Comparison of ENCODE assay signal across 18 cellular contexts in the genomic region with DNA sequence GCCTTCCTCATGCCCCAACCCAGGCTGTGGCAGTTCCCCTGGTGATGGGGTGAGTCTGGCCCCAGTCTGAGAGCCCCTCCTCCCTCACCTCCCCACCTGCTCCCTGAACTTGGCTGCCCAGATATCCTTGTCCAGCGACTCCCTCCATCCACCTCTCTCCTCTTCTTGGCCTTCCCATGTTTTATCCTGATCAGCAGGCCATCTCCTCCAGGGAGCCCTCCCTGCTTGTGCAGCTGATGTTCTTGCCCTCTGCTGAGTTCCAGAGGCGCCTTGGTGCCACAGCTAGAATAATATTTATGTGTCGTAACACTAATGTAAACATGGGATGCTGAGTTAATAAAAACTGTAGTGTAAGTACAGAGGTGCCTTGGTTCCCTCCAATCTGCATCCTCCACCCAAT. TPM values are rescaled to one million over a fixed set of nuclear protein-coding genes. Genes with fewer than 3 reads are reported as not detected.
DNase-seq lines count a peak whose midpoint lies in the region; FAIRE-seq and TF ChIP-seq lines count a peak whose summit lies in the region.
"Had no signal": no experiment of that assay in that cellular context is flagged by ENCODE, and none has a peak within 500 bp of the region (broad histone marks: within the 10 kb centered on the region; RNA-seq: fewer than 3 reads in every experiment).

No MANE protein-coding gene starts in this region.

- FAIRE-seq in H1 (lab: Jason Lieb, UNC), result no peak
- FAIRE-seq: GM12892, H54 had no signal

- H3K79me1 ChIP-seq in H1 (ENCODE audit: low read depth, low read length), result no peaks in the 10 kb centered on the region

- TF ChIP-seq POLR2A in H1 (IDR thresholded peaks at IDR 0.05; ENCODE audit: control extremely low read depth in 1 of 2, low read depth in 2 of 2, low read length in 2 of 2), result no peak

- no peak overlapping the region for H3K56ac ChIP-seq in H1 (replicated peaks; ENCODE audit: insufficient read length, low read depth, low read length)

- no peaks in the 10 kb centered on the region for H3K23me2 ChIP-seq in H1 (ENCODE audit: low read depth, low read length)

- no peak overlapping the region for H3K9ac ChIP-seq in H1 (replicated peaks in 1 of 4; ENCODE audit: extremely low read depth in 1 of 4, low read depth in 3 of 4, low read length in 3 of 4)
- H3K9ac ChIP-seq: BLaER1 treated with 17β-estradiol and CSF1 and Interleukin-3, amounts not matched to agents 10 nM and 100 nM had no signal

- DNase-seq in DMS153 (lab: John Stamatoyannopoulos, UW), result peak; percentile 16
- DNase-seq in DMS153 treated with DMSO at 0.1 percent for 48 hours (lab: John Stamatoyannopoulos, UW; ENCODE audit: unreplicated experiment), result no peak
- no peak for DNase-seq in H1 (ENCODE audit: low read depth in 1 of 2, low spot score in 2 of 2)
- DNase-seq in osteoblast (ENCODE audit: insufficient read length, low spot score, missing footprints), result peak; percentile 23
- DNase-seq in GM20000 (ENCODE audit: low spot score), result no peak
- no peak for DNase-seq in ascending aorta (ENCODE audit: low spot score in 2 of 2)
- no peak for DNase-seq in C1 segment of cervical spinal cord (lab: John Stamatoyannopoulos, UW)
- DNase-seq: 8988T; ACHN; CD4-positive, alpha-beta T cell; DND-41; GDM1; KG1 had no signal

- H3K4me2 ChIP-seq in H1 (ENCODE audit: insufficient read depth in 1 of 2, low read depth in 2 of 2, low read length in 2 of 2) (no peak overlapping the region), osteoblast (ENCODE audit: insufficient read depth, low read length) (no peak overlapping the region)
- H3K4me2 ChIP-seq: BLaER1 treated with 17β-estradiol and CSF1 and Interleukin-3, amounts not matched to agents 10 nM and 100 nM had no signal

- no peaks in the 10 kb centered on the region for H4K20me1 ChIP-seq in H1 (replicated peaks in 1 of 2; ENCODE audit: control insufficient read depth in 1 of 2, insufficient read depth in 2 of 2, low read length in 2 of 2)
- H4K20me1 ChIP-seq in osteoblast (ENCODE audit: insufficient read depth, low read length), result no peaks in the 10 kb centered on the region

- no peak for TF ChIP-seq RAD21 in H1 (IDR thresholded peaks at IDR 0.05 in 1 of 2, conservative IDR thresholded peaks at IDR 0.05 in 1 of 2; ENCODE audit: low read depth in 2 of 2, low read length in 2 of 2)

- no peak overlapping the region for H3K14ac ChIP-seq in H1 (ENCODE audit: insufficient read length)

- no peak overlapping the region; the same call in none of the 2 replicates for H4K8ac ChIP-seq in H1 (ENCODE audit: extremely low read depth, insufficient read depth, low read length)

- no peak overlapping the region for H2AFZ ChIP-seq in H1 (ENCODE audit: low read length)
- H2AFZ ChIP-seq in osteoblast (ENCODE audit: low read length), result no peak overlapping the region

- no peak overlapping the region for H4K5ac ChIP-seq in H1 (ENCODE audit: insufficient read length, low read depth, low read length)

- peaks cover 31% of the 10 kb centered on the region for H3K4me1 ChIP-seq in HEK293 (ENCODE audit: control insufficient read depth, insufficient read depth, low read length)
- peaks cover 0 to 8% (median 3%) of the 10 kb centered on the region in 4 experiments; a peak in 4 of 7 replicates for H3K4me1 ChIP-seq in H1 (replicated peaks in 1 of 4; ENCODE audit: control insufficient read depth in 3 of 4, insufficient read depth in 4 of 4, low read length in 3 of 4)
- H3K4me1 ChIP-seq in osteoblast (ENCODE audit: insufficient read depth, low read length), result no peaks in the 10 kb centered on the region
- no peaks in the 10 kb centered on the region for H3K4me1 ChIP-seq in ascending aorta

- no peak overlapping the region for H2BK120ac ChIP-seq in H1 (replicated peaks; ENCODE audit: low read depth, low read length)

- no peak for TF ChIP-seq EP300 in H1 (IDR thresholded peaks at IDR 0.05; ENCODE audit: borderline replicate concordance in 1 of 2, low read depth in 2 of 2, low read length in 2 of 2)

- no peak overlapping the region for H2BK5ac ChIP-seq in H1 (ENCODE audit: low read depth, low read length)

- H3K9me3 ChIP-seq in HEK293 (ENCODE audit: control insufficient read depth, insufficient read depth, low read depth, low read length), result no peaks in the 10 kb centered on the region
- H3K9me3 ChIP-seq in H1 (ENCODE audit: insufficient read depth in 2 of 2, low read depth in 1 of 2, low read length in 1 of 2), result no peaks in the 10 kb centered on the region
- H3K9me3 ChIP-seq in osteoblast (ENCODE audit: low read depth, low read length), result no peaks in the 10 kb centered on the region
- H3K9me3 ChIP-seq in ascending aorta, result no peaks in the 10 kb centered on the region
- H3K9me3 ChIP-seq: BLaER1 treated with 17β-estradiol and CSF1 and Interleukin-3, amounts not matched to agents 10 nM and 100 nM had no signal

- 0 out of 2 replicates have a peak overlapping the region, but pooled peaks have one; percentile 75 for H2BK15ac ChIP-seq in H1 (ENCODE audit: low read length)

- no peak overlapping the region for H3K4me3 ChIP-seq in HEK293 (ENCODE audit: low read depth, low read length)
- H3K4me3 ChIP-seq in H1 (ENCODE audit: extremely low read depth in 1 of 4, insufficient read depth in 2 of 4, low read depth in 3 of 4, low read length in 4 of 4), result no peak overlapping the region
- no peak overlapping the region for H3K4me3 ChIP-seq in osteoblast (ENCODE audit: insufficient read depth, low read length)
- no peak overlapping the region for H3K4me3 ChIP-seq in ascending aorta
- H3K4me3 ChIP-seq: BLaER1 treated with 17β-estradiol and CSF1 and Interleukin-3, amounts not matched to agents 10 nM and 100 nM had no signal

- TF ChIP-seq CTCF in HEK293 (tag by site-specific recombination; IDR thresholded peaks at IDR 0.05), result no peak
- no peak for TF ChIP-seq CTCF in H1 (IDR thresholded peaks at IDR 0.05; ENCODE audit: control extremely low read depth in 1 of 3, insufficient read depth in 1 of 3, low read depth in 1 of 3, low read length in 3 of 3)
- TF ChIP-seq CTCF in osteoblast (IDR thresholded peaks at IDR 0.05; ENCODE audit: extremely low read depth, low read depth, low read length), result no peak
- no peak for TF ChIP-seq CTCF in GM20000 (IDR thresholded peaks at IDR 0.05; ENCODE audit: extremely low read depth, missing control alignments)
- TF ChIP-seq CTCF in ascending aorta (IDR thresholded peaks at IDR 0.05), result no peak

- CTCF ChIA-PET in HEK293 (lab: Yijun Ruan, JAX), result interaction anchor here (0.7 to 12.1 kb wide), 6 partner anchors 12 to 398 kb away, joined by 3 to 193 read pairs (median 6); a partner anchor contains a TSS
- CTCF ChIA-PET in H1 (lab: Charles Lee; ENCODE audit: partially characterized antibody), result interaction anchor here (0.8 to 12.1 kb wide), 7 partner anchors 9 to 360 kb away, joined by 3 to 171 read pairs (median 3); a partner anchor contains a TSS

- H3K23ac ChIP-seq in H1 (ENCODE audit: insufficient read length), result no peak overlapping the region

- intact Hi-C loops in ascending aorta (cut with DNase I), result no loop called here

- H3K79me2 ChIP-seq in H1 (ENCODE audit: control insufficient read depth in 1 of 2, insufficient read depth in 2 of 2, low read length in 2 of 2), result no peaks in the 10 kb centered on the region
- H3K79me2 ChIP-seq in osteoblast (ENCODE audit: insufficient read depth, low read length), result no peaks in the 10 kb centered on the region

- no peak overlapping the region for H2BK20ac ChIP-seq in H1 (ENCODE audit: low read length)

- H3K27ac ChIP-seq in HEK293 (ENCODE audit: extremely low read depth, low read depth, low read length) (no peak overlapping the region), H1 (ENCODE audit: low read depth, low read length) (no peak overlapping the region), osteoblast (ENCODE audit: low read depth, low read length) (no peak overlapping the region), ascending aorta (no peak overlapping the region)
- H3K27ac ChIP-seq: BLaER1 treated with 17β-estradiol and CSF1 and Interleukin-3, amounts not matched to agents 10 nM and 100 nM; HL-60 had no signal

- no peak overlapping the region for H2AK5ac ChIP-seq in H1 (ENCODE audit: low read depth, low read length)

- no peak overlapping the region for H3K4ac ChIP-seq in H1 (replicated peaks; ENCODE audit: insufficient read length, low read depth, low read length)

- no peak overlapping the region; the same call in 1 of the 2 replicates for H2BK12ac ChIP-seq in H1 (ENCODE audit: low read depth, low read length)

- no peak overlapping the region for H4K91ac ChIP-seq in H1 (replicated peaks; ENCODE audit: insufficient read length, low read length)

- 82% methylated on average over 3 of the region's 3 CpGs; no CpG with 5 or more reads in 1 of the 2 experiments for WGBS in H1 (ENCODE audit: extremely low coverage in 1 of 2, insufficient coverage in 1 of 2, insufficient read length in 1 of 2, insufficient replicate concordance in 2 of 2, low coverage in 1 of 2, low lambda C conversion rate in 2 of 2, missing lambda C conversion rate in 1 of 2), 2 experiments

- no peaks in the 10 kb centered on the region for H3K27me3 ChIP-seq in H1 (replicated peaks in 1 of 4; ENCODE audit: control insufficient read depth in 3 of 4, extremely low read depth in 1 of 4, insufficient read depth in 3 of 4, low read length in 3 of 4)
- H3K27me3 ChIP-seq in osteoblast (ENCODE audit: insufficient read depth, low read length), result no peaks in the 10 kb centered on the region
- H3K27me3 ChIP-seq in ascending aorta, result no peaks in the 10 kb centered on the region
- H3K27me3 ChIP-seq: BLaER1 treated with 17β-estradiol and CSF1 and Interleukin-3, amounts not matched to agents 10 nM and 100 nM had no signal

- POLR2A ChIA-PET in HEK293 (lab: Yijun Ruan, JAX) (interaction anchor here (1.4 kb wide), 1 partner anchor 11 kb away, joined by 3 read pairs; no protein-coding TSS in a partner anchor), H1 (lab: Charles Lee; ENCODE audit: partially characterized antibody) (interaction anchor here (0.9 to 1.4 kb wide), 2 partner anchors 11 to 61 kb away, joined by 3 to 4 read pairs; a partner anchor contains a TSS)

- H3K36me3 ChIP-seq in HEK293 (ENCODE audit: control insufficient read depth in 2 of 2, insufficient read depth in 1 of 2, low read length in 2 of 2) (no peaks in the 10 kb centered on the region), H1 (ENCODE audit: control insufficient read depth in 2 of 4, insufficient read depth in 4 of 4, low read length in 3 of 4) (no peaks in the 10 kb centered on the region), osteoblast (ENCODE audit: insufficient read depth, low read length) (no peaks in the 10 kb centered on the region), ascending aorta (no peaks in the 10 kb centered on the region)
- H3K36me3 ChIP-seq: BLaER1 treated with 17β-estradiol and CSF1 and Interleukin-3, amounts not matched to agents 10 nM and 100 nM had no signal

- H3K18ac ChIP-seq in H1 (ENCODE audit: extremely low read depth, low read length), result no peak overlapping the region

RNA-seq across cellular contexts. Expression of a gene that starts 10.4 kb away (rescaled TPM):
- 0.22 and 0.23 TPM in 2 replicates for total RNA-seq in H1 (2021; fragmentation: NEBNext Ultra II Directional; extraction: Animal tissue kit (Norgen Biotek cat#: 25700))
- 0.73 and 0.93 TPM in 2 replicates for polyA plus RNA-seq in H1 (2011; rRNA removed)
- 0.72 TPM for polyA plus RNA-seq in H1 (2011; cell fraction: cytosol; rRNA removed)
- polyA plus RNA-seq in H1 (2011; cell fraction: nucleus; rRNA removed), result 0.80 TPM
- 0.25 to 0.81 TPM (median 0.46 TPM) in 4 replicates for polyA plus RNA-seq in H1 (2012, experiment 1 of 2)
- 0.26 TPM for polyA plus RNA-seq in H1 (2012, experiment 2 of 2)
- polyA plus RNA-seq in H1 (2013, experiment 1 of 2), result 0.14 TPM
- polyA plus RNA-seq in H1 (2013, experiment 2 of 2), result 0.13 TPM
- 0.66 and 0.69 TPM in 2 replicates for polyA minus RNA-seq in H1 (2011; rRNA and poly(A)+ RNA removed)
- polyA minus RNA-seq in H1 (2011; cell fraction: cytosol; rRNA and poly(A)+ RNA removed), result not detected
- 1.00 TPM for polyA minus RNA-seq in H1 (2011; cell fraction: nucleus; rRNA and poly(A)+ RNA removed)
- total RNA-seq in osteoblast (under 0.01 and 0.29 TPM in 2 replicates), ascending aorta (not detected)
- total RNA-seq: CD4-positive, alpha-beta T cell had no signal

RNA-seq across cellular contexts. Expression of a gene that starts 31.8 kb away (rescaled TPM):
- total RNA-seq in H1 (2021; fragmentation: NEBNext Ultra II Directional; extraction: Animal tissue kit (Norgen Biotek cat#: 25700)), result 54.1 and 57.3 TPM in 2 replicates
- 32.7 and 54.9 TPM in 2 replicates for polyA plus RNA-seq in H1 (2011; rRNA removed)
- polyA plus RNA-seq in H1 (2011; cell fraction: cytosol; rRNA removed), result 58.9 TPM
- 127 TPM for polyA plus RNA-seq in H1 (2011; cell fraction: nucleus; rRNA removed)
- polyA plus RNA-seq in H1 (2012, experiment 1 of 2), result 58.7 to 71.6 TPM (median 62.9 TPM) in 4 replicates
- polyA plus RNA-seq in H1 (2012, experiment 2 of 2), result 48.3 TPM
- polyA plus RNA-seq in H1 (2013, experiment 1 of 2), result 44.0 TPM
- 48.2 TPM for polyA plus RNA-seq in H1 (2013, experiment 2 of 2)
- 47.6 and 60.5 TPM in 2 replicates for polyA minus RNA-seq in H1 (2011; rRNA and poly(A)+ RNA removed)
- 36.8 TPM for polyA minus RNA-seq in H1 (2011; cell fraction: cytosol; rRNA and poly(A)+ RNA removed)
- polyA minus RNA-seq in H1 (2011; cell fraction: nucleus; rRNA and poly(A)+ RNA removed), result 82.4 TPM
- total RNA-seq in osteoblast, result 47.4 and 49.2 TPM in 2 replicates
- total RNA-seq in ascending aorta, result 104 TPM

RNA-seq across cellular contexts. Expression of a gene that starts 45.6 kb away (rescaled TPM):
- 104 and 107 TPM in 2 replicates for total RNA-seq in H1 (2021; fragmentation: NEBNext Ultra II Directional; extraction: Animal tissue kit (Norgen Biotek cat#: 25700))
- 44.1 and 52.1 TPM in 2 replicates for polyA plus RNA-seq in H1 (2011; rRNA removed)
- polyA plus RNA-seq in H1 (2011; cell fraction: cytosol; rRNA removed), result 57.4 TPM
- 62.0 TPM for polyA plus RNA-seq in H1 (2011; cell fraction: nucleus; rRNA removed)
- 117 to 214 TPM (median 170 TPM) in 4 replicates for polyA plus RNA-seq in H1 (2012, experiment 1 of 2)
- 56.3 TPM for polyA plus RNA-seq in H1 (2012, experiment 2 of 2)
- polyA plus RNA-seq in H1 (2013, experiment 1 of 2), result 88.8 TPM
- polyA plus RNA-seq in H1 (2013, experiment 2 of 2), result 97.1 TPM
- polyA minus RNA-seq in H1 (2011; rRNA and poly(A)+ RNA removed), result 13.7 and 13.9 TPM in 2 replicates
- polyA minus RNA-seq in H1 (2011; cell fraction: cytosol; rRNA and poly(A)+ RNA removed), result 12.4 TPM
- polyA minus RNA-seq in H1 (2011; cell fraction: nucleus; rRNA and poly(A)+ RNA removed), result 21.4 TPM
- total RNA-seq in osteoblast, result 15.2 and 20.0 TPM in 2 replicates
- 2.6 TPM for total RNA-seq in ascending aorta

RNA-seq across cellular contexts. Expression of a gene that starts 46.7 kb away (rescaled TPM):
- total RNA-seq in H1 (2021; fragmentation: NEBNext Ultra II Directional; extraction: Animal tissue kit (Norgen Biotek cat#: 25700)), result not detected in 2 replicates
- 0.31 TPM in 1 of 2 replicates, not detected in the other for polyA plus RNA-seq in H1 (2011; rRNA removed)
- polyA plus RNA-seq in H1 (2011; cell fraction: cytosol; rRNA removed), result not detected
- polyA plus RNA-seq in H1 (2011; cell fraction: nucleus; rRNA removed), result not detected
- polyA plus RNA-seq in H1 (2012, experiment 1 of 2), result not detected in 4 replicates
- polyA plus RNA-seq in H1 (2012, experiment 2 of 2), result not detected
- polyA plus RNA-seq in H1 (2013, experiment 1 of 2), result not detected
- polyA plus RNA-seq in H1 (2013, experiment 2 of 2), result not detected
- polyA minus RNA-seq in H1 (2011; rRNA and poly(A)+ RNA removed), result not detected in 2 replicates
- polyA minus RNA-seq in H1 (2011; cell fraction: cytosol; rRNA and poly(A)+ RNA removed), result not detected
- not detected for polyA minus RNA-seq in H1 (2011; cell fraction: nucleus; rRNA and poly(A)+ RNA removed)
- total RNA-seq in osteoblast, result not detected in 2 replicates
- not detected for total RNA-seq in ascending aorta
- total RNA-seq: CD4-positive, alpha-beta T cell had no signal

Comparison
In these comparisons a context has a peak if more than half of its experiments do, and no peak if none do; other contexts are left out.
1. DNase-seq: peak in DMS153 (single experiment) and osteoblast (single experiment); none in DMS153 treated with DMSO at 0.1 percent for 48 hours (single experiment), H1 (0 of 2), GM20000 (single experiment), ascending aorta (0 of 2) and C1 segment of cervical spinal cord (0 of 14).